Comparison of ENCODE assay signal across 20 cellular contexts in the genomic region with DNA sequence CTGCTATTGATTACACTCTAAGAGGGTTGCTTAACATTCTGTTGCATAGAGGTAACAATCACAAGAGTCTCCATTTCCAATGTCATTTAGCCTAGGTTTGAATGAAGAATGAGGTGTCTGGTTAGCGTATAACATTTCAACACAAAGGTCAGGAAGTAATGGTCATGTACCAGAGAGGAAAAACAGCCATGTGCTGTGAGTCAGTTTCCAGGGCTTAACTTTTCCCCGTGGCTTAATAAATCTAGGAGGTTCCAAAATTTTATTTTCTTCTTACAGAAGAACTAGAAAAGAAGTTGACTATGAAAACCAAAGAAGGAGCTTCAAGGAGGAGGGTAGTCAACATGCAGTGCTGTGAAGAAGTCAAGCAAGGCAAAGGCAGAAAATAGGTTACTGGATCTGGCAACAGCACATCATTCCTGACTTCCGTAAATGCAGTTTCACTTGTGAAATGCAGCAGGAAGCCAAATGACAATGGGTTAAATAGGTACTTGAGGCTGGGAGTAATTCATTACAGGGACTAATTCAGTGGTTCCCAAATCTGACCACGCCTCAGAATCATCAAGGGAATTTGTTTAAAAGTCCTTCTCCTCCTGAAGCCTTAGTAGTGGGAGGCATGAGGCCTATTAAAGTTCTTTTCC. TPM values are rescaled to one million over a fixed set of nuclear protein-coding genes. Genes with fewer than 3 reads are reported as not detected.
DNase-seq lines count a peak whose midpoint lies in the region; ATAC-seq and TF ChIP-seq lines count a peak whose summit lies in the region.
"Had no signal": no experiment of that assay in that cellular context is flagged by ENCODE, and none has a peak within 500 bp of the region (broad histone marks: within the 10 kb centered on the region; RNA-seq: fewer than 3 reads in every experiment).

No MANE protein-coding gene starts in this region.

- no peak overlapping the region for H3K4me3 ChIP-seq in cardiac muscle cell
- no peak overlapping the region for H3K4me3 ChIP-seq in brain microvascular endothelial cell (ENCODE audit: low read depth, low read length)
- H3K4me3 ChIP-seq: lung had no signal

- no peaks in the 10 kb centered on the region for H3K27me3 ChIP-seq in cardiac muscle cell
- no peaks in the 10 kb centered on the region for H3K27me3 ChIP-seq in brain microvascular endothelial cell (replicated peaks)

- intact Hi-C loops in cardiac septum (cut with DNase I) (no loop called here), natural killer cell (cut with micrococcal nuclease) (no loop called here)

- no peak for ATAC-seq in GM18502 (IDR thresholded peaks at IDR 0.05; ENCODE audit: poor library complexity, unreplicated experiment)
- ATAC-seq in natural killer cell: no peak
- ATAC-seq: activated naive CD8-positive, alpha-beta T cell treated with anti-CD3 and anti-CD28 coated beads, Interleukin-2, amount 50 U/mL, for 24 hours had no signal

- TF ChIP-seq CTCF in cardiac muscle cell (IDR thresholded peaks at IDR 0.05; ENCODE audit: low read depth, low read length) (no peak), natural killer cell (IDR thresholded peaks at IDR 0.05) (no peak), brain microvascular endothelial cell (IDR thresholded peaks at IDR 0.05; ENCODE audit: low read depth, low read length, missing control alignments) (no peak)

- in situ Hi-C loops in brain microvascular endothelial cell (cut with HindIII; ENCODE audit: low pct_ligation_motif_present, low sequenced_read_pairs): no loop called here

- peaks cover 8% of the 10 kb centered on the region for H3K4me1 ChIP-seq in cardiac muscle cell (ENCODE audit: low read depth)

- DNase-seq in cardiac muscle cell (ENCODE audit: low read depth in 1 of 2, low spot score in 1 of 2) (peak; percentile 31 to 45), cardiac septum (ENCODE audit: low spot score) (no peak), SIG-M5 (lab: John Stamatoyannopoulos, UW) (peak; percentile 39), kidney tubule cell (ENCODE audit: low spot score) (peak; percentile 58), GOT3 (lab: John Stamatoyannopoulos, UW) (no peak), natural killer cell (no peak), brain microvascular endothelial cell (no peak)
- DNase-seq: activated CD4-positive, alpha-beta T cell treated with anti-CD3 and anti-CD28 coated beads, Interleukin-2, amount 50 U/mL, for 1 hour; activated naive CD8-positive, alpha-beta T cell treated with anti-CD3 and anti-CD28 coated beads, Interleukin-2, amount 50 U/mL, for 24 hours; activated T-cell treated with anti-CD3 and anti-CD28 coated beads, Interleukin-2, amount 50 U/mL, for 24 hours; CD4-positive, alpha-beta T cell; erythroblast; NCI-H146; NCI-H524 treated with DMSO at 0.1 percent for 48 hours; stimulated activated CD4-positive, alpha-beta T cell treated with anti-CD3 and anti-CD28 coated beads, Interleukin-4, amount 100 ng/mL, for 1 hour had no signal

- H3K27ac ChIP-seq in cardiac muscle cell: peak overlapping the region; percentile 65
- H3K27ac ChIP-seq in brain microvascular endothelial cell: no peak overlapping the region
- H3K27ac ChIP-seq: RWPE1 had no signal

- H3K4me1 Mint-ChIP-seq in natural killer cell: peaks cover 0 to 12% of the 10 kb centered on the region in 2 donors

- no peaks in the 10 kb centered on the region for H3K9me3 ChIP-seq in cardiac muscle cell (ENCODE audit: low read depth)

- H3K36me3 Mint-ChIP-seq in natural killer cell: peaks cover 15% of the 10 kb centered on the region

- H3K4me3 Mint-ChIP-seq in natural killer cell: no peak overlapping the region
- H3K4me3 Mint-ChIP-seq: activated naive CD8-positive, alpha-beta T cell treated with anti-CD3 and anti-CD28 coated beads, Interleukin-2, amount 50 U/mL, for 24 hours; activated T-cell treated with anti-CD3 and anti-CD28 coated beads, Interleukin-2, amount 50 U/mL, for 24 hours; CD4-positive, alpha-beta T cell; IgD-negative memory B cell; type B pancreatic cell had no signal

- no peak overlapping the region for H3K27ac Mint-ChIP-seq in natural killer cell
- H3K27ac Mint-ChIP-seq: activated naive CD8-positive, alpha-beta T cell treated with anti-CD3 and anti-CD28 coated beads, Interleukin-2, amount 50 U/mL, for 24 hours; activated T-cell treated with anti-CD3 and anti-CD28 coated beads, Interleukin-2, amount 50 U/mL, for 24 hours; CD4-positive, alpha-beta T cell; type B pancreatic cell had no signal

- H3K36me3 ChIP-seq in cardiac muscle cell (peaks cover 16% of the 10 kb centered on the region), brain microvascular endothelial cell (replicated peaks) (peaks cover 7% of the 10 kb centered on the region)

- no peaks in the 10 kb centered on the region for H3K27me3 Mint-ChIP-seq in natural killer cell (ENCODE audit: low read depth in 2 of 2)
- H3K27me3 Mint-ChIP-seq: activated naive CD8-positive, alpha-beta T cell treated with anti-CD3 and anti-CD28 coated beads, Interleukin-2, amount 50 U/mL, for 24 hours; activated T-cell treated with anti-CD3 and anti-CD28 coated beads, Interleukin-2, amount 50 U/mL, for 24 hours; CD4-positive, alpha-beta T cell; IgD-negative memory B cell; type B pancreatic cell had no signal

- H3K9me3 Mint-ChIP-seq in natural killer cell: no peaks in the 10 kb centered on the region
- H3K9me3 Mint-ChIP-seq: activated naive CD8-positive, alpha-beta T cell treated with anti-CD3 and anti-CD28 coated beads, Interleukin-2, amount 50 U/mL, for 24 hours; activated T-cell treated with anti-CD3 and anti-CD28 coated beads, Interleukin-2, amount 50 U/mL, for 24 hours; CD4-positive, alpha-beta T cell; IgD-negative memory B cell had no signal

RNA-seq across cellular contexts. Expression of a gene that starts 8.5 kb away (rescaled TPM):
- total RNA-seq in cardiac muscle cell (0.39 and 0.83 TPM in 2 replicates), cardiac septum (1.7 TPM), natural killer cell (1 to 10 TPM in 2 of 3 donors, under 1 TPM in 1; 0.57 to 2.2 (median 1.0) TPM)
- 0.31 and 0.50 TPM in 2 replicates for polyA plus RNA-seq in cardiac muscle cell

RNA-seq across cellular contexts. Expression of a gene that starts 28.9 kb away (rescaled TPM):
- 17.9 and 19.8 TPM in 2 replicates for total RNA-seq in cardiac muscle cell
- polyA plus RNA-seq in cardiac muscle cell: 26.4 and 28.7 TPM in 2 replicates
- 18.0 TPM for total RNA-seq in cardiac septum
- 10 to 100 TPM; 34.1 to 58.1 (median 45.9) TPM for total RNA-seq in natural killer cell

Comparison
In these comparisons a context has a peak if more than half of its experiments do, and no peak if none do; other contexts are left out.
1. DNase-seq: peak in cardiac muscle cell (2 of 2), SIG-M5 (single experiment) and kidney tubule cell (single experiment); none in cardiac septum (single experiment), GOT3 (single experiment), natural killer cell (single experiment) and brain microvascular endothelial cell (single experiment).